ENCODE assay signal across 18 cellular contexts in the genomic region with DNA sequence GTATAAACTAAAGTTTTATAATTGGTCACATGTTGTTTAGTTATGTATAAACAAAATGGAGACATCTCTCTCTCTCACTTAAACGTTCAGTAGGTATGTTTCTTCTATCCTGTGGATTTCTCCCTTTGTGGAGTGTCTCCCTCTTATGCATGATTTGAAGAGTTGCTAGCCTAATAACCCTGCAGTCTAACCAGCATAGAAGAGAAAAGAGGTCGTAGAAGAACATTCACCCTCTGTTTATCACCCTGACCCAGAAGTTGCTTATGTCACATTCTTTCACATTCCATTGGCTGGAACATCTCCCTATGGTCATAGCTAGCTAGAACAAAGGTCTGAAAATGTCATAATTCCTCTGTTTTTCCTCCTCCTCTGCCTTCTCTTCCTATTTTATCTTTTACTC.
DNase-seq lines count a peak whose midpoint lies in the region; ATAC-seq, FAIRE-seq and TF ChIP-seq lines count a peak whose summit lies in the region.
"Had no signal": no experiment of that assay in that cellular context is flagged by ENCODE, and none has a peak within 500 bp of the region (broad histone marks: within the 10 kb centered on the region; RNA-seq: fewer than 3 reads in every experiment).

No MANE protein-coding gene starts in this region.

- H3K9me3 Mint-ChIP-seq in glutamatergic neuron (ENCODE audit: unreplicated experiment), result peaks cover under 1% of the 10 kb centered on the region

- H4K20me1 ChIP-seq in HepG2 (ENCODE audit: insufficient read depth, low read length) (no peaks in the 10 kb centered on the region), SU-DHL-6 (ENCODE audit: low read depth, low read length) (no peaks in the 10 kb centered on the region)
- H4K20me1 ChIP-seq: BLaER1 treated with 17β-estradiol and CSF1 and Interleukin-3, amounts not matched to agents 10 nM and 100 nM had no signal

- H3K4me1 ChIP-seq in liver (ENCODE audit: control insufficient read depth in 4 of 4, insufficient read depth in 4 of 4, low read length in 3 of 4), result no peaks in the 10 kb centered on the region
- H3K4me1 ChIP-seq in HepG2 (ENCODE audit: insufficient read depth, low read length), result no peaks in the 10 kb centered on the region
- H3K4me1 ChIP-seq: BLaER1 treated with 17β-estradiol and CSF1 and Interleukin-3, amounts not matched to agents 10 nM and 100 nM had no signal

- ATAC-seq in HepG2, result no peak
- ATAC-seq in left lobe of liver, result peak; percentile 88

- BruUV-seq in HepG2 (replicated peaks; lab: Mats Ljungman, UMichigan), result no TSS peak

- H3K4me3 ChIP-seq in liver (ENCODE audit: low read depth in 1 of 3, low read length in 3 of 3) (no peak overlapping the region), HepG2 (replicated peaks in 1 of 3; ENCODE audit: insufficient read depth in 1 of 3, low read depth in 2 of 3, low read length in 3 of 3) (no peak overlapping the region), SU-DHL-6 (ENCODE audit: insufficient read depth, low read length, poor library complexity, severe bottlenecking) (no peak overlapping the region)
- H3K4me3 ChIP-seq: BLaER1 treated with 17β-estradiol and CSF1 and Interleukin-3, amounts not matched to agents 10 nM and 100 nM had no signal

- H3K4me3 Mint-ChIP-seq in glutamatergic neuron (ENCODE audit: unreplicated experiment), result no peak overlapping the region
- H3K4me3 Mint-ChIP-seq: CD4-positive, alpha-beta T cell; HFFc6 had no signal

- no peaks in the 10 kb centered on the region for H3F3A ChIP-seq in SU-DHL-6 (ENCODE audit: insufficient read depth)

- intact Hi-C loops in HepG2 (cut with micrococcal nuclease; ENCODE audit: unreplicated experiment), result no loop called here

- TF ChIP-seq CTCF in liver (IDR thresholded peaks at IDR 0.05; ENCODE audit: low read depth, low read length, missing input control) (no peak), HepG2 (CRISPR knock-in tag; IDR thresholded peaks at IDR 0.05) (no peak), SU-DHL-6 (IDR thresholded peaks at IDR 0.05; ENCODE audit: insufficient read depth, low read length, poor library complexity, severe bottlenecking) (no peak), glutamatergic neuron (IDR thresholded peaks at IDR 0.05; ENCODE audit: partially characterized antibody, unreplicated experiment) (no peak)

- no peak for DNase-seq in HepG2 (ENCODE audit: low spot score)
- no peak for DNase-seq in left lobe of liver (ENCODE audit: low spot score)
- no peak for DNase-seq in EL
- DNase-seq in glutamatergic neuron, result no peak
- DNase-seq in GM19240 (ENCODE audit: insufficient read length, low spot score), result no peak
- DNase-seq: 8988T; Calu3; CD4-positive, alpha-beta T cell; DMS 273 treated with DMSO at 0.1 percent for 48 hours; DMS79; HCEC 1CT; HFFc6; IMR-90 had no signal

- in situ Hi-C loops in HepG2 (cut with HindIII; ENCODE audit: extremely low pct_ligation_motif_present, low pct_unique_long_range_greater_than_20kb), result no loop called here

- H3K4me1 Mint-ChIP-seq in glutamatergic neuron (ENCODE audit: low read depth, unreplicated experiment), result no peaks in the 10 kb centered on the region

- H3K36me3 Mint-ChIP-seq in glutamatergic neuron (ENCODE audit: unreplicated experiment), result no peaks in the 10 kb centered on the region

- POLR2A ChIA-PET in HepG2 (lab: Yijun Ruan, JAX), result no interaction called here

- H3K27me3 ChIP-seq in liver (ENCODE audit: control insufficient read depth in 4 of 4, insufficient read depth in 4 of 4, low read length in 3 of 4), result no peaks in the 10 kb centered on the region
- no peaks in the 10 kb centered on the region for H3K27me3 ChIP-seq in HepG2 (ENCODE audit: control insufficient read depth in 1 of 2, insufficient read depth in 2 of 2, low read length in 2 of 2)
- no peaks in the 10 kb centered on the region for H3K27me3 ChIP-seq in SU-DHL-6 (ENCODE audit: low read length)
- H3K27me3 ChIP-seq: BLaER1 treated with 17β-estradiol and CSF1 and Interleukin-3, amounts not matched to agents 10 nM and 100 nM had no signal

- H3K9me2 ChIP-seq in SU-DHL-6 (replicated peaks; ENCODE audit: insufficient read depth, low read length), result no peaks in the 10 kb centered on the region

- H3K79me2 ChIP-seq in HepG2 (ENCODE audit: insufficient read depth, low read length) (no peaks in the 10 kb centered on the region), SU-DHL-6 (ENCODE audit: insufficient read depth, low read length) (no peaks in the 10 kb centered on the region)

- H2AFZ ChIP-seq in HepG2 (ENCODE audit: low read length) (no peak overlapping the region), SU-DHL-6 (ENCODE audit: low read depth, low read length, severe bottlenecking) (peak overlapping the region; percentile 65)

- TF ChIP-seq POLR2A in HepG2 (IDR thresholded peaks at IDR 0.05; ENCODE audit: insufficient read depth in 1 of 2, low read depth in 2 of 2, low read length in 2 of 2), result no peak

- peak; percentile 50 to 53 for TF ChIP-seq RAD21 in liver (IDR thresholded peaks at IDR 0.05)
- no peak for TF ChIP-seq RAD21 in HepG2 (CRISPR knock-in tag; IDR thresholded peaks at IDR 0.05)

- H3K27ac ChIP-seq in liver (ENCODE audit: low read depth in 1 of 2, low read length in 2 of 2), result no peak overlapping the region
- H3K27ac ChIP-seq in HepG2 (ENCODE audit: extremely low read length, insufficient read depth, low read length), result no peak overlapping the region
- no peak overlapping the region for H3K27ac ChIP-seq in SU-DHL-6 (ENCODE audit: low read depth, low read length)
- H3K27ac ChIP-seq: BLaER1 treated with 17β-estradiol and CSF1 and Interleukin-3, amounts not matched to agents 10 nM and 100 nM had no signal

- CTCF ChIA-PET in HepG2 (lab: Yijun Ruan, JAX; ENCODE audit: low intra/inter-chr PET ratio, low total read pairs), result no interaction called here

- no peaks in the 10 kb centered on the region for H3K9me3 ChIP-seq in liver (ENCODE audit: control insufficient read depth in 4 of 4, low read length in 3 of 4)
- no peaks in the 10 kb centered on the region for H3K9me3 ChIP-seq in HepG2 (ENCODE audit: low read length)
- H3K9me3 ChIP-seq in SU-DHL-6 (ENCODE audit: insufficient read depth, low read length), result no peaks in the 10 kb centered on the region
- H3K9me3 ChIP-seq: BLaER1 treated with 17β-estradiol and CSF1 and Interleukin-3, amounts not matched to agents 10 nM and 100 nM had no signal

- H3K36me3 ChIP-seq in liver (ENCODE audit: control insufficient read depth in 4 of 4, insufficient read depth in 3 of 4, low read depth in 1 of 4, low read length in 3 of 4) (no peaks in the 10 kb centered on the region), HepG2 (replicated peaks in 1 of 2; ENCODE audit: control insufficient read depth in 1 of 2, insufficient read depth in 2 of 2, low read length in 2 of 2) (no peaks in the 10 kb centered on the region), SU-DHL-6 (ENCODE audit: low read length) (no peaks in the 10 kb centered on the region)
- H3K36me3 ChIP-seq: BLaER1 treated with 17β-estradiol and CSF1 and Interleukin-3, amounts not matched to agents 10 nM and 100 nM had no signal

- no peaks in the 10 kb centered on the region for H3K27me3 Mint-ChIP-seq in glutamatergic neuron (ENCODE audit: unreplicated experiment)
- H3K27me3 Mint-ChIP-seq: CD4-positive, alpha-beta T cell had no signal

- no peak for TF ChIP-seq EP300 in HepG2 (IDR thresholded peaks at IDR 0.05; ENCODE audit: low read depth in 2 of 2, low read length in 2 of 2)
- TF ChIP-seq EP300 in HepG2 (CRISPR knock-in tag; IDR thresholded peaks at IDR 0.05; ENCODE audit: borderline replicate concordance), result no peak

- H3K9ac ChIP-seq in liver (ENCODE audit: low read depth in 1 of 2, low read length in 2 of 2), result no peak overlapping the region
- no peak overlapping the region for H3K9ac ChIP-seq in HepG2 (ENCODE audit: insufficient read depth, low read depth, low read length)
- H3K9ac ChIP-seq in SU-DHL-6 (ENCODE audit: low read length), result no peak overlapping the region
- H3K9ac ChIP-seq: BLaER1 treated with 17β-estradiol and CSF1 and Interleukin-3, amounts not matched to agents 10 nM and 100 nM had no signal

- FAIRE-seq in HepG2 (lab: Jason Lieb, UNC), result no peak
- FAIRE-seq: GM12891, HTR-8/SVneo had no signal

- no peak overlapping the region for H3K4me2 ChIP-seq in HepG2 (ENCODE audit: low read depth, low read length)
- H3K4me2 ChIP-seq in SU-DHL-6 (ENCODE audit: low read depth, low read length, poor library complexity, severe bottlenecking), result no peak overlapping the region
- H3K4me2 ChIP-seq: BLaER1 treated with 17β-estradiol and CSF1 and Interleukin-3, amounts not matched to agents 10 nM and 100 nM had no signal

- H3K27ac Mint-ChIP-seq in glutamatergic neuron (ENCODE audit: unreplicated experiment), result no peak overlapping the region
- H3K27ac Mint-ChIP-seq: CD4-positive, alpha-beta T cell; HFFc6 had no signal

- WGBS in liver, result 14% methylated on average over 2 of the region's 2 CpGs
- WGBS in HepG2 (ENCODE audit: low lambda C conversion rate), result 3% methylated on average over 2 of the region's 2 CpGs

TF ChIP-seq in HepG2, 621 proteins besides CTCF, POLR2A, EP300 and RAD21 (continues in another document):
- TF ChIP-seq, protein P1, sequence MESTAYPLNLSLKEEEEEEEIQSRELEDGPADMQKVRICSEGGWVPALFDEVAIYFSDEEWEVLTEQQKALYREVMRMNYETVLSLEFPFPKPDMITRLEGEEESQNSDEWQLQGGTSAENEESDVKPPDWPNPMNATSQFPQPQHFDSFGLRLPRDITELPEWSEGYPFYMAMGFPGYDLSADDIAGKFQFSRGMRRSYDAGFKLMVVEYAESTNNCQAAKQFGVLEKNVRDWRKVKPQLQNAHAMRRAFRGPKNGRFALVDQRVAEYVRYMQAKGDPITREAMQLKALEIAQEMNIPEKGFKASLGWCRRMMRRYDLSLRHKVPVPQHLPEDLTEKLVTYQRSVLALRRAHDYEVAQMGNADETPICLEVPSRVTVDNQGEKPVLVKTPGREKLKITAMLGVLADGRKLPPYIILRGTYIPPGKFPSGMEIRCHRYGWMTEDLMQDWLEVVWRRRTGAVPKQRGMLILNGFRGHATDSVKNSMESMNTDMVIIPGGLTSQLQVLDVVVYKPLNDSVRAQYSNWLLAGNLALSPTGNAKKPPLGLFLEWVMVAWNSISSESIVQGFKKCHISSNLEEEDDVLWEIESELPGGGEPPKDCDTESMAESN (CRISPR knock-in tag; conservative IDR thresholded peaks at IDR 0.05), result no peak
- TF ChIP-seq RARA (CRISPR knock-in tag; IDR thresholded peaks at IDR 0.05), result no peak
- no peak for TF ChIP-seq KDM1A (CRISPR knock-in tag; IDR thresholded peaks at IDR 0.05)
- no peak for TF ChIP-seq DNMT1 (CRISPR knock-in tag; IDR thresholded peaks at IDR 0.05)
- TF ChIP-seq ZNF563 (CRISPR knock-in tag; IDR thresholded peaks at IDR 0.05), result no peak
